13 cellular contexts compared by ENCODE assay signal in the genomic region with DNA sequence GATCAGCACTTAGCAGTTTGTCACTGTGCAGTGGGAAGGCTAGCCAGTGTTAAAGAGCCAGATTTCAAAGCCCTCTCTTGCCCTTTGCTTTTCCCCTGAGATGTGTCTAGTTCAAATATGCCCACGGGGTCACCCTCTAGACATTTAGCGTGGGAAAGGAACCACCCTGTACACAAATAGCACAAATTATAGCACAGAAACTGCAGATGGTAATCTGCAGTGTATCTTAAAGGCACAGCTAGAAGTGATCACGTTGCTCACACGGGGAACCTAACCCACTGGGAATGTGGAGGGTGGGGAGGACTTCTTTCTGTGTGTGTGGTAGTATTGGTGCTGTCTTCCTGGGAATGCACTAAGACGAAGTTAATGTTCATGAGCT.
DNase-seq lines count a peak whose midpoint lies in the region; ATAC-seq, FAIRE-seq and TF ChIP-seq lines count a peak whose summit lies in the region.
"Had no signal": no experiment of that assay in that cellular context is flagged by ENCODE, and none has a peak within 500 bp of the region (broad histone marks: within the 10 kb centered on the region; RNA-seq: fewer than 3 reads in every experiment).

No MANE protein-coding gene starts in this region.

- H3K23ac ChIP-seq in mesenchymal stem cell (ENCODE audit: low read length in 2 of 2) = no peak overlapping the region

- H2BK12ac ChIP-seq in mesenchymal stem cell (ENCODE audit: low read length in 2 of 2) = no peak overlapping the region

- H2BK5ac ChIP-seq in mesenchymal stem cell (ENCODE audit: low read depth, low read length, poor library complexity, severe bottlenecking) = no peak overlapping the region

- peak overlapping the region; percentile 63 for H2AK5ac ChIP-seq in mesenchymal stem cell (ENCODE audit: low read length, severe bottlenecking)

- no peak for TF ChIP-seq CTCF in chondrocyte (IDR thresholded peaks at IDR 0.05)

- H3K4me2 ChIP-seq in mesenchymal stem cell (ENCODE audit: low read length, poor library complexity, severe bottlenecking) = no peak overlapping the region

- H3K4me3 ChIP-seq in ACC112 (ENCODE audit: low read depth, low read length) (no peak overlapping the region), mesenchymal stem cell (ENCODE audit: insufficient read depth in 1 of 2, low read depth in 1 of 2, low read length in 2 of 2) (peak overlapping the region in 1 of 2 experiments; percentile 3), small intestine (ENCODE audit: low read depth in 1 of 2, low read length in 2 of 2) (no peak overlapping the region)
- H3K4me3 ChIP-seq: skin epidermis had no signal

- H3K27ac ChIP-seq in ACC112 (ENCODE audit: low read depth, low read length) (peak overlapping the region; percentile 92), mesenchymal stem cell (ENCODE audit: low read length, poor library complexity, severe bottlenecking) (peak overlapping the region; percentile 14), small intestine (ENCODE audit: low read depth in 1 of 2, low read length in 1 of 2) (peak overlapping the region in 1 of 2 donors; percentile 24)

- no peak for FAIRE-seq in small intestine (lab: Jason Lieb, UNC)

- no peak overlapping the region for H4K91ac ChIP-seq in mesenchymal stem cell (ENCODE audit: low read length)

- H2AFZ ChIP-seq in ACC112 (ENCODE audit: low read length, unreplicated experiment) = no peak overlapping the region
- no peak overlapping the region for H2AFZ ChIP-seq in mesenchymal stem cell (ENCODE audit: low read depth, low read length)

- H3K36me3 ChIP-seq in ACC112 (ENCODE audit: insufficient read depth, low read length) = peaks cover 53% of the 10 kb centered on the region
- peaks cover 16 to 95% of the 10 kb centered on the region in 2 experiments for H3K36me3 ChIP-seq in mesenchymal stem cell (ENCODE audit: control insufficient read depth in 1 of 2, insufficient read depth in 2 of 2, low read depth in 1 of 2, low read length in 2 of 2)
- H3K36me3 ChIP-seq in small intestine (ENCODE audit: control insufficient read depth in 2 of 2, insufficient read depth in 2 of 2, low read length in 2 of 2) = peaks cover 0 to 2% of the 10 kb centered on the region in 2 donors
- H3K36me3 ChIP-seq: BE2C had no signal

- H3K27me3 ChIP-seq in ACC112 (ENCODE audit: insufficient read depth, low read length) = no peaks in the 10 kb centered on the region
- H3K27me3 ChIP-seq in mesenchymal stem cell (ENCODE audit: control insufficient read depth in 1 of 2, insufficient read depth in 1 of 2, low read length in 2 of 2) = no peaks in the 10 kb centered on the region
- H3K27me3 ChIP-seq in small intestine (ENCODE audit: control insufficient read depth in 2 of 2, insufficient read depth in 2 of 2, low read length in 2 of 2) = no peaks in the 10 kb centered on the region
- H3K27me3 ChIP-seq: BE2C had no signal

- H3K9me3 ChIP-seq in mesenchymal stem cell (ENCODE audit: control insufficient read depth, low read length) (no peaks in the 10 kb centered on the region), small intestine (ENCODE audit: control insufficient read depth, low read depth) (no peaks in the 10 kb centered on the region)
- H3K9me3 ChIP-seq: BE2C had no signal

- H3K36me3 Mint-ChIP-seq in IgD-negative memory B cell (peaks cover 1% of the 10 kb centered on the region), chondrocyte (ENCODE audit: low read depth) (peaks cover 14% of the 10 kb centered on the region)

- H3K79me2 ChIP-seq in ACC112 (ENCODE audit: control insufficient read depth, insufficient read depth, low read length, unreplicated experiment) = peaks cover 75% of the 10 kb centered on the region

- H3K27ac Mint-ChIP-seq in IgD-negative memory B cell = peak overlapping the region; percentile 47 to 71 (median 56)
- peak overlapping the region; percentile 3 for H3K27ac Mint-ChIP-seq in chondrocyte (ENCODE audit: unreplicated experiment)

- H3K4ac ChIP-seq in mesenchymal stem cell (ENCODE audit: low read depth in 1 of 2, low read length in 2 of 2) = no peak overlapping the region

- H3K4me1 Mint-ChIP-seq in IgD-negative memory B cell = peaks cover 23 to 50% (median 48%) of the 10 kb centered on the region in 3 donors
- H3K4me1 Mint-ChIP-seq in chondrocyte (ENCODE audit: low read depth) = peaks cover 56% of the 10 kb centered on the region

- no peak for ATAC-seq in HG03097 (IDR thresholded peaks at IDR 0.05; ENCODE audit: low FRiP score, unreplicated experiment)

- no peak for DNase-seq in chondrocyte (ENCODE audit: low spot score)
- DNase-seq in mesenchymal stem cell = peak; percentile 70
- DNase-seq in small intestine = no peak
- no peak for DNase-seq in midbrain (lab: John Stamatoyannopoulos, UW)
- no peak for DNase-seq in amygdala (lab: John Stamatoyannopoulos, UW)
- DNase-seq: activated CD8-positive, alpha-beta memory T cell treated with anti-CD3 and anti-CD28 coated beads, Interleukin-2, amount 50 U/mL, for 48 hours; BE2C; caudate nucleus; natural killer cell had no signal

- no peak overlapping the region for H3K14ac ChIP-seq in mesenchymal stem cell (ENCODE audit: low read length in 2 of 2)

- H3K4me3 Mint-ChIP-seq in IgD-negative memory B cell (no peak overlapping the region), chondrocyte (ENCODE audit: unreplicated experiment) (no peak overlapping the region)
- H3K4me3 Mint-ChIP-seq: natural killer cell had no signal

- H3K9ac ChIP-seq in mesenchymal stem cell (ENCODE audit: low read length) = peak overlapping the region; percentile 57

- no peaks in the 10 kb centered on the region for H3K9me3 Mint-ChIP-seq in IgD-negative memory B cell
- H3K9me3 Mint-ChIP-seq in chondrocyte (ENCODE audit: low read depth) = no peaks in the 10 kb centered on the region
- H3K9me3 Mint-ChIP-seq: natural killer cell had no signal

- no peak overlapping the region for H2BK120ac ChIP-seq in mesenchymal stem cell (ENCODE audit: low read depth, low read length)

- no peak overlapping the region for H2BK15ac ChIP-seq in mesenchymal stem cell (ENCODE audit: low read depth, poor library complexity, severe bottlenecking)

- H3K27me3 Mint-ChIP-seq in IgD-negative memory B cell = no peaks in the 10 kb centered on the region
- no peaks in the 10 kb centered on the region for H3K27me3 Mint-ChIP-seq in chondrocyte (ENCODE audit: low read depth)

- peaks cover 73% of the 10 kb centered on the region for H3K4me1 ChIP-seq in ACC112 (ENCODE audit: control insufficient read depth, insufficient read depth, low read length, unreplicated experiment)
- H3K4me1 ChIP-seq in mesenchymal stem cell (ENCODE audit: control insufficient read depth, insufficient read depth, low read depth, low read length) = peaks cover 14% of the 10 kb centered on the region
- peaks cover 0 to 4% of the 10 kb centered on the region in 2 donors for H3K4me1 ChIP-seq in small intestine (ENCODE audit: control insufficient read depth in 2 of 2, insufficient read depth in 1 of 2, low read depth in 1 of 2, low read length in 1 of 2)
- H3K4me1 ChIP-seq: BE2C had no signal

- 29% methylated on average over 3 of the region's 5 CpGs for WGBS in mesenchymal stem cell
- 55 to 74% (median 62%) methylated on average over 5 of the region's 5 CpGs for WGBS in small intestine, 3 donors

- H4K8ac ChIP-seq in mesenchymal stem cell (ENCODE audit: low read length) = no peak overlapping the region

- no peak overlapping the region for H3K18ac ChIP-seq in mesenchymal stem cell (ENCODE audit: low read depth in 1 of 2, low read length in 2 of 2)

- peaks cover 11% of the 10 kb centered on the region for H3K79me1 ChIP-seq in mesenchymal stem cell (replicated peaks; ENCODE audit: low read length, poor library complexity, severe bottlenecking)
